Comparison of ENCODE assay signal across 30 cellular contexts in the genomic region with DNA sequence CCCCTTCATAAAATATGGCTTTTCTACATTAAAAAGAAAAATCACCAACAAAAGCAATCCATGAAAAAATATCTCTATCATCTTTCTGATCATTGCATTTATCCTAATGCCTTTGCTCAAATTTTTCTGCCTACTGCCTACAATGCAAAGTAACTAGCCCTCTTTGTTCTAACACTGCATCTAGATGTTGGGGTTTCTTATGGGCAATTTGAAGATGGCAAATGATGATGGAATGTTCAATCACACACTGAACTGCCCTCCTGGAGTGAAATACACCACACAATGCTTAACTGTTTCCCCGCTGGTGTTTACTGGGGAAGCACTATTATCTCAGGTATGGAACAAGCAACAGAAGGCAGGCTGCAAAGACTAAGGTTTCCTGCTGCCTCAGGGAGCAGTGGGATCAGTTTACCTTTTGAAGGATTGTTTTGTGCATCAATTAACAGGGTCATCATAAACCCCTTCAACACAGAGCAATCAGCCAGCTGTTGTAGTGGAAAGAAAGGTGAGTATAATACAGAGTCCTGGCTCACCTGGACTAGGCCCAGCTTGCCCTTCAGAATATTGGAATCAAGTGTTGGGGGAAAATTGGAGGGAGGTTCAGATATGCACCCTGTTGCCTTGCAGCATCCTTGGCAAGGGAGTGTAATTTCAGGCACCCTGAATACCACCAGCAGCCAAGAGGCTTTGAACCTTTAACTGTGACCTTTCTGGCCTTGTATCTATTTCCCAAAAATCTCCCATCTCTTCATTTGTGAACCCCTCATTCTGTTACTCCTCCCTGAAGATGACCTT.
"Had no signal": no experiment of that assay in that cellular context is flagged by ENCODE, and none has a peak within 500 bp of the region (broad histone marks: within the 10 kb centered on the region; RNA-seq: fewer than 3 reads in every experiment).

No MANE protein-coding gene starts in this region.

- DNase-seq: hypothalamus; islet precursor cell; left ventricle myocardium inferior; mesendoderm; midbrain; mucosa of descending colon; naive thymus-derived CD4-positive, alpha-beta T cell; nucleus accumbens; pancreas; posterior cingulate gyrus; retina; right cardiac atrium; spleen; stimulated activated CD4-positive, alpha-beta T cell treated with anti-CD3 and anti-CD28 coated beads, Interleukin-1b, Interleukin-23, amount 100 ng/mL, for 48 hours; stimulated activated CD4-positive, alpha-beta T cell treated with anti-CD3 and anti-CD28 coated beads, Interleukin-2, amount 100 ng/mL, for 48 hours; stimulated activated CD4-positive, alpha-beta T cell treated with anti-CD3 and anti-CD28 coated beads, Interleukin-4, amount 100 ng/mL, for 4 hours; stimulated activated CD8-positive, alpha-beta memory T cell treated with anti-CD3 and anti-CD28 coated beads, Interleukin-4, amount 100 ng/mL, for 48 hours; stimulated activated naive CD4-positive, alpha-beta T cell treated with Interleukin-2 at 50 U/mL for 16 hours; stimulated activated naive CD8-positive, alpha-beta T cell treated with anti-CD3 and anti-CD28 coated beads, Interleukin-15, amount 100 ng/mL, for 72 hours; substantia nigra; upper lobe of left lung had no signal

- H3K4me1 Mint-ChIP-seq: stimulated activated memory B cell treated with anti-CD40 and anti-IgM and Interleukin-4, amounts not matched to agents 10 μg/mL and 1 μg/mL and 100 μg/mL, for 72 hours; stimulated activated naive CD8-positive, alpha-beta T cell treated with anti-CD3 and anti-CD28 coated beads, Interleukin-15, amount 100 ng/mL, for 72 hours had no signal

- H3K9me3 Mint-ChIP-seq: neural crest cell had no signal

- H3K36me3 ChIP-seq: left ventricle myocardium inferior, pancreas, prostate gland, spleen, tibial nerve, upper lobe of left lung, vagina had no signal

- H3K9me3 ChIP-seq: left ventricle myocardium inferior, mucosa of descending colon, pancreas, prostate gland, spleen, tibial nerve, upper lobe of left lung, vagina had no signal

- H3K27ac ChIP-seq: left ventricle myocardium inferior, pancreas, prostate gland, skin epidermis, spleen, tibial nerve, upper lobe of left lung, vagina had no signal

- H3K36me3 Mint-ChIP-seq: naive thymus-derived CD4-positive, alpha-beta T cell; natural killer cell treated with Interleukin-12 subunit alpha and Interleukin-12 subunit beta and Interleukin-15 and Interleukin-18, amount 100 ng/mL, for 72 hours; stimulated activated memory B cell treated with anti-CD40 and anti-IgM and Interleukin-4, amounts not matched to agents 10 μg/mL and 1 μg/mL and 100 μg/mL, for 72 hours had no signal

- H3K27ac Mint-ChIP-seq: naive thymus-derived CD4-positive, alpha-beta T cell; natural killer cell treated with Interleukin-12 subunit alpha and Interleukin-12 subunit beta and Interleukin-15 and Interleukin-18, amount 100 ng/mL, for 72 hours; stimulated activated memory B cell treated with anti-CD40 and anti-IgM and Interleukin-4, amounts not matched to agents 10 μg/mL and 1 μg/mL and 100 μg/mL, for 72 hours; stimulated activated naive CD8-positive, alpha-beta T cell treated with anti-CD3 and anti-CD28 coated beads, Interleukin-15, amount 100 ng/mL, for 72 hours had no signal

- H3K4me3 ChIP-seq: left ventricle myocardium inferior, lung, mucosa of descending colon, pancreas, prostate gland, skin epidermis, spleen, tibial nerve, upper lobe of left lung, vagina had no signal

- H3K4me3 Mint-ChIP-seq: naive thymus-derived CD4-positive, alpha-beta T cell; natural killer cell treated with Interleukin-12 subunit alpha and Interleukin-12 subunit beta and Interleukin-15 and Interleukin-18, amount 100 ng/mL, for 72 hours; neural crest cell; stimulated activated memory B cell treated with anti-CD40 and anti-IgM and Interleukin-4, amounts not matched to agents 10 μg/mL and 1 μg/mL and 100 μg/mL, for 72 hours; stimulated activated naive CD8-positive, alpha-beta T cell treated with anti-CD3 and anti-CD28 coated beads, Interleukin-15, amount 100 ng/mL, for 72 hours had no signal

- H3K27me3 ChIP-seq: pancreas, spleen, tibial nerve, upper lobe of left lung, vagina had no signal

- H3K27me3 Mint-ChIP-seq: naive thymus-derived CD4-positive, alpha-beta T cell; natural killer cell treated with Interleukin-12 subunit alpha and Interleukin-12 subunit beta and Interleukin-15 and Interleukin-18, amount 100 ng/mL, for 72 hours; stimulated activated memory B cell treated with anti-CD40 and anti-IgM and Interleukin-4, amounts not matched to agents 10 μg/mL and 1 μg/mL and 100 μg/mL, for 72 hours; stimulated activated naive CD8-positive, alpha-beta T cell treated with anti-CD3 and anti-CD28 coated beads, Interleukin-15, amount 100 ng/mL, for 72 hours had no signal

- H3K4me1 ChIP-seq: left ventricle myocardium inferior, pancreas, prostate gland, spleen, tibial nerve, upper lobe of left lung, vagina had no signal

- ATAC-seq: mucosa of descending colon; naive thymus-derived CD4-positive, alpha-beta T cell; natural killer cell treated with Interleukin-12 subunit alpha and Interleukin-12 subunit beta and Interleukin-15 and Interleukin-18, amount 100 ng/mL, for 72 hours; pancreas; right cardiac atrium; sciatic nerve; stimulated activated memory B cell treated with anti-CD40 and anti-IgM and Interleukin-4, amounts not matched to agents 10 μg/mL and 1 μg/mL and 100 μg/mL, for 72 hours; stimulated activated naive CD8-positive, alpha-beta T cell treated with anti-CD3 and anti-CD28 coated beads, Interleukin-15, amount 100 ng/mL, for 72 hours had no signal
